ENCODE assay signal across 16 cellular contexts in genomic region chr9:22111871-22112247, GRCh38.
DNase-seq lines count a peak whose midpoint lies in the region; FAIRE-seq and TF ChIP-seq lines count a peak whose summit lies in the region.
"Had no signal": no experiment of that assay in that cellular context is flagged by ENCODE, and none has a peak within 500 bp of the region (broad histone marks: within the 10 kb centered on the region; RNA-seq: fewer than 3 reads in every experiment).

No MANE protein-coding gene starts in this region.

- no peaks in the 10 kb centered on the region for H3K27me3 Mint-ChIP-seq in HFFc6 (ENCODE audit: insufficient read depth)

- no peaks in the 10 kb centered on the region for H3K36me3 ChIP-seq in bronchial epithelial cell (ENCODE audit: control insufficient read depth, insufficient read depth, low read length)

- peaks cover 13% of the 10 kb centered on the region for H3K36me3 Mint-ChIP-seq in HFFc6 (ENCODE audit: low read depth)
- H3K36me3 Mint-ChIP-seq: activated naive CD4-positive, alpha-beta T cell treated with anti-CD3 and anti-CD28 coated beads, Interleukin-2, amount 50 U/mL, for 24 hours had no signal

- H3K9me3 Mint-ChIP-seq in HFFc6: peaks cover 9% of the 10 kb centered on the region
- H3K9me3 Mint-ChIP-seq: activated naive CD4-positive, alpha-beta T cell treated with anti-CD3 and anti-CD28 coated beads, Interleukin-2, amount 50 U/mL, for 24 hours had no signal

- H3K4me3 ChIP-seq in bronchial epithelial cell (ENCODE audit: low read depth, low read length): no peak overlapping the region
- H3K4me3 ChIP-seq: coronary artery had no signal

- no peak for TF ChIP-seq CTCF in HFFc6 (IDR thresholded peaks at IDR 0.05)
- no peak for TF ChIP-seq CTCF in bronchial epithelial cell (IDR thresholded peaks at IDR 0.05; ENCODE audit: insufficient read depth, low read length, severe bottlenecking)

- peaks cover 80% of the 10 kb centered on the region for H3K4me1 Mint-ChIP-seq in HFFc6 (ENCODE audit: low read depth)
- H3K4me1 Mint-ChIP-seq: activated naive CD4-positive, alpha-beta T cell treated with anti-CD3 and anti-CD28 coated beads, Interleukin-2, amount 50 U/mL, for 24 hours had no signal

- FAIRE-seq in bronchial epithelial cell (lab: Jason Lieb, UNC): no peak
- FAIRE-seq: frontal cortex, GM12892 had no signal

- H3K4me3 Mint-ChIP-seq in HFFc6: no peak overlapping the region; the same call in 1 of the 2 replicates
- H3K4me3 Mint-ChIP-seq: activated naive CD4-positive, alpha-beta T cell treated with anti-CD3 and anti-CD28 coated beads, Interleukin-2, amount 50 U/mL, for 24 hours had no signal

- no peaks in the 10 kb centered on the region for H3K27me3 ChIP-seq in bronchial epithelial cell (ENCODE audit: control insufficient read depth, insufficient read depth, low read length)

- peak overlapping the region; percentile 82 for H3K27ac Mint-ChIP-seq in HFFc6
- H3K27ac Mint-ChIP-seq: activated naive CD4-positive, alpha-beta T cell treated with anti-CD3 and anti-CD28 coated beads, Interleukin-2, amount 50 U/mL, for 24 hours had no signal

- DNase-seq in HFFc6 (peak; percentile 70), bronchial epithelial cell (ENCODE audit: low read depth) (peak; percentile 72), iris pigment epithelial cell (ENCODE audit: low read depth) (peak; percentile 85), stromal cell of bone marrow (ENCODE audit: low read depth) (peak; percentile 66), NOMO-1 treated with dmso at 0.1 percent for 144 hours (lab: John Stamatoyannopoulos, UW; ENCODE audit: unreplicated experiment) (no peak), NK-92 (lab: John Stamatoyannopoulos, UW; ENCODE audit: unreplicated experiment) (no peak)
- DNase-seq in activated CD4-positive, alpha-beta T cell treated with anti-CD3 and anti-CD28 coated beads, Interleukin-2, amount 50 U/mL, for 4 hours: no peak
- DNase-seq: activated CD4-positive, CD25-positive, alpha-beta regulatory T cell treated with anti-CD3 and anti-CD28 coated beads, Interleukin-2, amount 50 U/mL, for 72 hours; midbrain; NCI-H1694; NCI-H748 treated with DMSO at 0.1 percent for 48 hours; T-helper 2 cell had no signal

Comparison
In these comparisons a context has a peak if more than half of its experiments do, and no peak if none do; other contexts are left out.
1. DNase-seq: peak in HFFc6 (single experiment), bronchial epithelial cell (single experiment), iris pigment epithelial cell (single experiment) and stromal cell of bone marrow (single experiment); none in NOMO-1 treated with dmso at 0.1 percent for 144 hours (single experiment), activated CD4-positive, alpha-beta T cell treated with anti-CD3 and anti-CD28 coated beads, Interleukin-2, amount 50 U/mL, for 4 hours (0 of 2) and NK-92 (single experiment).